ENCODE assay signal across 18 cellular contexts in genomic region chrX:1600406-1601050, GRCh38. TPM values are rescaled to one million over a fixed set of nuclear protein-coding genes. Genes with fewer than 3 reads are reported as not detected.
DNase-seq lines count a peak whose midpoint lies in the region; ATAC-seq and TF ChIP-seq lines count a peak whose summit lies in the region.
"Had no signal": no experiment of that assay in that cellular context is flagged by ENCODE, and none has a peak within 500 bp of the region (broad histone marks: within the 10 kb centered on the region; RNA-seq: fewer than 3 reads in every experiment).

No MANE protein-coding gene starts in this region.

- peaks cover 44% of the 10 kb centered on the region for H3K36me3 Mint-ChIP-seq in chondrocyte (ENCODE audit: low read depth)

- no peak overlapping the region for H3K9ac ChIP-seq in BLaER1
- H3K9ac ChIP-seq in BLaER1 treated with 17β-estradiol and CSF1 and Interleukin-3, amounts not matched to agents 10 nM and 100 nM = peak overlapping the region in 4 of 11 experiments; percentile 63 to 71 (median 67); a peak in 4 of 22 replicates
- H3K9ac ChIP-seq: SK-N-SH had no signal

- H3K9me3 ChIP-seq in BLaER1 (peaks cover 21% of the 10 kb centered on the region), A673 (ENCODE audit: low read depth, low read length, poor library complexity, severe bottlenecking) (no peaks in the 10 kb centered on the region)
- H3K9me3 ChIP-seq in BLaER1 treated with 17β-estradiol and CSF1 and Interleukin-3, amounts not matched to agents 10 nM and 100 nM (replicated peaks in 1 of 11) = peaks cover 0 to 28% (median 21%) of the 10 kb centered on the region in 11 experiments; a peak in 18 of 22 replicates
- H3K9me3 ChIP-seq: SK-N-SH had no signal

- H3K4me1 Mint-ChIP-seq in chondrocyte (ENCODE audit: low read depth) = no peaks in the 10 kb centered on the region

- no peak overlapping the region for H3K4me3 Mint-ChIP-seq in chondrocyte (ENCODE audit: unreplicated experiment)

- H3K36me3 ChIP-seq in BLaER1 (peaks cover 83% of the 10 kb centered on the region), A673 (ENCODE audit: insufficient read depth, low read length, poor library complexity, severe bottlenecking) (peaks cover 67% of the 10 kb centered on the region)
- H3K36me3 ChIP-seq in BLaER1 treated with 17β-estradiol and CSF1 and Interleukin-3, amounts not matched to agents 10 nM and 100 nM = peaks cover 68 to 84% (median 79%) of the 10 kb centered on the region in 11 experiments

- peak overlapping the region; percentile 93 for H3K4me2 ChIP-seq in BLaER1
- H3K4me2 ChIP-seq in BLaER1 treated with 17β-estradiol and CSF1 and Interleukin-3, amounts not matched to agents 10 nM and 100 nM = peak overlapping the region in 9 of 11 experiments; percentile 84 to 96 (median 93); a peak in 15 of 22 replicates
- H3K4me2 ChIP-seq: SK-N-SH had no signal

- H3K27ac ChIP-seq in BLaER1 = no peak overlapping the region
- no peak overlapping the region for H3K27ac ChIP-seq in BLaER1 treated with 17β-estradiol and CSF1 and Interleukin-3, amounts not matched to agents 10 nM and 100 nM
- no peak overlapping the region for H3K27ac ChIP-seq in A673 (ENCODE audit: low read depth, low read length, poor library complexity, severe bottlenecking)

- H3K27me3 ChIP-seq in BLaER1 (no peaks in the 10 kb centered on the region), A673 (replicated peaks; ENCODE audit: insufficient read depth, low read depth, low read length, poor library complexity) (no peaks in the 10 kb centered on the region)
- peaks cover 0 to 4% (median 0%) of the 10 kb centered on the region in 11 experiments; a peak in 1 of 22 replicates for H3K27me3 ChIP-seq in BLaER1 treated with 17β-estradiol and CSF1 and Interleukin-3, amounts not matched to agents 10 nM and 100 nM

- CTCF ChIA-PET in A673 (lab: Charles Lee) = no interaction called here

- H3K4me3 ChIP-seq in BLaER1 = 0 out of 2 replicates have a peak overlapping the region, but pooled peaks have one; percentile 57
- H3K4me3 ChIP-seq in BLaER1 treated with 17β-estradiol and CSF1 and Interleukin-3, amounts not matched to agents 10 nM and 100 nM = 0 out of 20 replicates have a peak overlapping the region, but pooled peaks of 1 of the 10 experiments have one; percentile 26
- H3K4me3 ChIP-seq in A673 (ENCODE audit: low read depth, low read length, poor library complexity, severe bottlenecking) = no peak overlapping the region

- peaks cover 93% of the 10 kb centered on the region for H4K20me1 ChIP-seq in BLaER1
- peaks cover 63 to 96% (median 93%) of the 10 kb centered on the region in 11 experiments for H4K20me1 ChIP-seq in BLaER1 treated with 17β-estradiol and CSF1 and Interleukin-3, amounts not matched to agents 10 nM and 100 nM

- H3K27me3 Mint-ChIP-seq in chondrocyte (ENCODE audit: low read depth) = no peaks in the 10 kb centered on the region

- H3K4me1 ChIP-seq in BLaER1 = peaks cover 38% of the 10 kb centered on the region
- H3K4me1 ChIP-seq in BLaER1 treated with 17β-estradiol and CSF1 and Interleukin-3, amounts not matched to agents 10 nM and 100 nM = peaks cover 36 to 53% (median 42%) of the 10 kb centered on the region in 10 experiments
- no peaks in the 10 kb centered on the region for H3K4me1 ChIP-seq in A673 (ENCODE audit: insufficient read depth, low read length, poor library complexity, severe bottlenecking)

- no peak for ATAC-seq in HG02870 (IDR thresholded peaks at IDR 0.05; ENCODE audit: unreplicated experiment)

- no TSS peak for BruUV-seq in A673 (replicated peaks; lab: Mats Ljungman, UMichigan)

- DNase-seq in chondrocyte (ENCODE audit: low spot score) = peak; percentile 85
- DNase-seq in mesenteric fat pad (ENCODE audit: low spot score) = peak; percentile 82
- no peak for DNase-seq in NCI-H748 treated with DMSO at 0.1 percent for 48 hours (lab: John Stamatoyannopoulos, UW)
- no peak for DNase-seq in A673 (ENCODE audit: low spot score)
- no peak for DNase-seq in activated effector memory CD4-positive, alpha-beta T cell treated with anti-CD3 and anti-CD28 coated beads, Interleukin-2, amount 50 U/mL, for 16 hours
- DNase-seq: AML-193, DMS 273 treated with DMSO at 0.1 percent for 48 hours, KG1, MV-4-11, NCI-H1694 treated with DMSO at 0.1 percent for 48 hours, NCI-H774, OCI-M1, SHP77 treated with DMSO at 0.1 percent for 48 hours, SK-N-SH had no signal

- no peaks in the 10 kb centered on the region for H3K9me3 Mint-ChIP-seq in chondrocyte (ENCODE audit: low read depth)

- intact Hi-C loops in A673 (cut with micrococcal nuclease; ENCODE audit: unreplicated experiment) = no loop called here

- H3K27ac Mint-ChIP-seq in chondrocyte (ENCODE audit: unreplicated experiment) = no peak overlapping the region

- POLR2A ChIA-PET in A673 (lab: Charles Lee; ENCODE audit: low non-redundant PET) = no interaction called here

- TF ChIP-seq CTCF in chondrocyte (IDR thresholded peaks at IDR 0.05) = no peak
- no peak for TF ChIP-seq CTCF in A673 (conservative IDR thresholded peaks at IDR 0.05; ENCODE audit: low read depth, low read length)

RNA-seq across cellular contexts. Expression of gene AKAP17A, which starts 9.1 kb away (rescaled TPM):
- total RNA-seq in chondrocyte (33.2 to 38.0 TPM (median 34.3 TPM) in 3 replicates), mesenteric fat pad (31.4 TPM), A673 (2021) (39.7 TPM in 2 replicates)

RNA-seq across cellular contexts. Expression of gene ASMT, which starts 14.3 kb away (rescaled TPM):
- total RNA-seq in chondrocyte = 0.30 to 0.99 TPM in 2 of 3 replicates, not detected in the other
- not detected for total RNA-seq in mesenteric fat pad
- total RNA-seq in A673 (2021) = not detected in 2 replicates
- total RNA-seq: NCI-H460 had no signal

Comparison
In these comparisons a context has a peak if more than half of its experiments do, and no peak if none do; other contexts are left out.
1. DNase-seq: peak in chondrocyte (single experiment) and mesenteric fat pad (single experiment); none in NCI-H748 treated with DMSO at 0.1 percent for 48 hours (single experiment), A673 (single experiment) and activated effector memory CD4-positive, alpha-beta T cell treated with anti-CD3 and anti-CD28 coated beads, Interleukin-2, amount 50 U/mL, for 16 hours (single experiment).